8 cellular contexts compared by ENCODE assay signal in genomic region chr10:7818295-7819125, GRCh38. TPM values are rescaled to one million over a fixed set of nuclear protein-coding genes. Genes with fewer than 3 reads are reported as not detected.
A peak's percentile ranks its signal among the peaks of the same experiment; 100 is the strongest.
DNase-seq lines count a peak whose midpoint lies in the region; ATAC-seq, FAIRE-seq and TF ChIP-seq lines count a peak whose summit lies in the region.

Gene TAF3, plus strand, starts transcription at chr10:7818505. Its CDS starts 205 bp downstream, at chr10:7818710.

- TF ChIP-seq EP300 in HepG2 (IDR thresholded peaks at IDR 0.05; ENCODE audit: low read depth in 2 of 2, low read length in 2 of 2) (peak; percentile 32 to 36; a peak in 1 of 4 replicates), HepG2 (CRISPR knock-in tag; IDR thresholded peaks at IDR 0.05; ENCODE audit: borderline replicate concordance) (peak; percentile 16; the same call in 1 of the 2 replicates)

- H2AFZ ChIP-seq in HepG2 (ENCODE audit: low read length), result peak within 1 kb of the TSS; percentile 74

- peak within 1 kb of the TSS; percentile 92 for H3K4me3 Mint-ChIP-seq in dendritic cell treated with granulocyte-macrophage colony-stimulating factor and Interleukin-4, amounts not matched to agents 40 ng/mL and 50 ng/mL, for 4 days

- H3K79me2 ChIP-seq in HepG2 (ENCODE audit: insufficient read depth, low read length), result peaks cover 24% of the 10 kb centered on the region

- CTCF ChIA-PET in HepG2 (lab: Yijun Ruan, JAX; ENCODE audit: low intra/inter-chr PET ratio, low total read pairs), result no interaction called here

- H3K9me3 ChIP-seq in HepG2 (ENCODE audit: low read length), result no peaks in the 10 kb centered on the region

- H3K36me3 ChIP-seq in HepG2 (replicated peaks in 1 of 2; ENCODE audit: control insufficient read depth in 1 of 2, insufficient read depth in 2 of 2, low read length in 2 of 2), result peaks cover 0 to 2% of the 10 kb centered on the region in 2 experiments; a peak in 2 of 5 replicates

- H3K9me3 Mint-ChIP-seq in dendritic cell treated with granulocyte-macrophage colony-stimulating factor and Interleukin-4, amounts not matched to agents 40 ng/mL and 50 ng/mL, for 4 days, result no peaks in the 10 kb centered on the region

- no TSS peak for BruUV-seq in HepG2 (replicated peaks; lab: Mats Ljungman, UMichigan)

- peaks cover 37% of the 10 kb centered on the region for H3K4me1 ChIP-seq in HepG2 (ENCODE audit: insufficient read depth, low read length)

- peaks cover 29% of the 10 kb centered on the region for H3K4me1 Mint-ChIP-seq in dendritic cell treated with granulocyte-macrophage colony-stimulating factor and Interleukin-4, amounts not matched to agents 40 ng/mL and 50 ng/mL, for 4 days (ENCODE audit: low read depth)

- H3K27me3 Mint-ChIP-seq in dendritic cell treated with granulocyte-macrophage colony-stimulating factor and Interleukin-4, amounts not matched to agents 40 ng/mL and 50 ng/mL, for 4 days, result peaks cover 3% of the 10 kb centered on the region

- POLR2A ChIA-PET in HepG2 (lab: Yijun Ruan, JAX), result interaction anchor here (0.9 to 3.3 kb wide), 9 partner anchors 9 to 293 kb away, joined by 3 to 56 read pairs (median 4); partner anchors contain the start of genes ATP5F1C and KIN

- intact Hi-C loops in dendritic cell treated with granulocyte-macrophage colony-stimulating factor and Interleukin-4, amounts not matched to agents 40 ng/mL and 50 ng/mL, for 4 days (cut with micrococcal nuclease), result loop anchor here (1.0 kb wide), 1 partner anchor 30 kb away; the partner anchor contains the start of gene ATP5F1C
- intact Hi-C loops in HepG2 (cut with micrococcal nuclease; ENCODE audit: unreplicated experiment), result loop anchor here (2.0 to 5.0 kb wide), 2 partner anchors 30 to 61 kb away; partner anchors contain the start of gene ATP5F1C

- H3K27ac Mint-ChIP-seq in dendritic cell treated with granulocyte-macrophage colony-stimulating factor and Interleukin-4, amounts not matched to agents 40 ng/mL and 50 ng/mL, for 4 days, result peak within 1 kb of the TSS; percentile 76

- peak within 1 kb of the TSS; percentile 87 for H3K9ac ChIP-seq in HepG2 (ENCODE audit: insufficient read depth, low read depth, low read length)

- ATAC-seq in GM19324 (IDR thresholded peaks at IDR 0.05; ENCODE audit: low FRiP score, unreplicated experiment), result peak; percentile 95
- peak; percentile 84 for ATAC-seq in HG03457 (IDR thresholded peaks at IDR 0.05; ENCODE audit: unreplicated experiment)
- ATAC-seq in HepG2, result peak; percentile 82

- H4K20me1 ChIP-seq in HepG2 (ENCODE audit: insufficient read depth, low read length), result no peaks in the 10 kb centered on the region; the same call in 1 of the 2 replicates

- no peaks in the 10 kb centered on the region; a peak in 1 of 5 replicates for H3K27me3 ChIP-seq in HepG2 (ENCODE audit: control insufficient read depth in 1 of 2, insufficient read depth in 2 of 2, low read length in 2 of 2)

- TF ChIP-seq CTCF in HepG2 (CRISPR knock-in tag; IDR thresholded peaks at IDR 0.05), result peak; percentile 28; the same call in 1 of the 2 replicates

- 2% methylated on average over 12 of the region's 77 CpGs for WGBS in HepG2 (ENCODE audit: low lambda C conversion rate)

- peak within 1 kb of the TSS; percentile 85 for H3K4me2 ChIP-seq in HepG2 (ENCODE audit: low read depth, low read length)

- TF ChIP-seq RAD21 in HepG2 (CRISPR knock-in tag; IDR thresholded peaks at IDR 0.05), result peak; percentile 24; the same call in 1 of the 2 replicates

- TF ChIP-seq POLR2A in HepG2 (IDR thresholded peaks at IDR 0.05; ENCODE audit: insufficient read depth in 1 of 2, low read depth in 2 of 2, low read length in 2 of 2), result peak; percentile 70 to 95

- peak within 1 kb of the TSS; percentile 54 for H3K27ac ChIP-seq in HepG2 (ENCODE audit: extremely low read length, insufficient read depth, low read length)

- in situ Hi-C loops in HepG2 (cut with HindIII; ENCODE audit: extremely low pct_ligation_motif_present, low pct_unique_long_range_greater_than_20kb), result no loop called here

- FAIRE-seq in HepG2 (lab: Jason Lieb, UNC), result no peak

- H3K4me3 ChIP-seq in HepG2 (replicated peaks in 1 of 3; ENCODE audit: insufficient read depth in 1 of 3, low read depth in 2 of 3, low read length in 3 of 3), result peak within 1 kb of the TSS; percentile 78 to 99 (median 96)

- DNase-seq in C1 segment of cervical spinal cord (lab: John Stamatoyannopoulos, UW) (peak in 13 of 14 donors; percentile 47 to 93 (median 84)), NCI-H526 treated with DMSO at 0.1 percent for 48 hours (lab: John Stamatoyannopoulos, UW) (peak; percentile 66), HepG2 (ENCODE audit: low spot score) (peak; percentile 81)
- DNase-seq in activated CD4-positive, alpha-beta T cell treated with anti-CD3 and anti-CD28 coated beads, Interleukin-2, amount 50 U/mL, for 24 hours (ENCODE audit: low read depth in 1 of 2, low spot score in 1 of 2), result peak; percentile 85 to 89
- DNase-seq in stimulated activated CD4-positive, alpha-beta T cell treated with anti-CD3 and anti-CD28 coated beads, Interleukin-2, amount 100 ng/mL, for 4 hours (ENCODE audit: low read depth), result peak; percentile 91

- peaks cover 27% of the 10 kb centered on the region for H3K36me3 Mint-ChIP-seq in dendritic cell treated with granulocyte-macrophage colony-stimulating factor and Interleukin-4, amounts not matched to agents 40 ng/mL and 50 ng/mL, for 4 days (ENCODE audit: low read depth)

TF ChIP-seq in HepG2, 621 proteins besides CTCF, POLR2A, EP300 and RAD21 (continues in another document):
- TF ChIP-seq ZNF343 (CRISPR knock-in tag; IDR thresholded peaks at IDR 0.05) (peak; percentile 94; the same call in 1 of the 2 replicates), ZNF589 (CRISPR knock-in tag; conservative IDR thresholded peaks at IDR 0.05) (0 out of 2 replicates have a peak, but pooled peaks have one; percentile 46), SALL2 (CRISPR knock-in tag; IDR thresholded peaks at IDR 0.05) (peak; percentile 83), TP53 (CRISPR knock-in tag; conservative IDR thresholded peaks at IDR 0.05) (no peak), CENPBD1 (CRISPR knock-in tag; IDR thresholded peaks at IDR 0.05; ENCODE audit: borderline replicate concordance, low read depth) (no peak), ZNF547 (CRISPR knock-in tag; IDR thresholded peaks at IDR 0.05) (peak; percentile 76; the same call in 1 of the 2 replicates), MNT (IDR thresholded peaks at IDR 0.05) (peak; percentile 40), ATF3 (CRISPR knock-in tag; IDR thresholded peaks at IDR 0.05) (peak; percentile 55), ZNF329 (CRISPR knock-in tag; IDR thresholded peaks at IDR 0.05; ENCODE audit: low read depth) (peak; percentile 73), SAFB2 (CRISPR knock-in tag; IDR thresholded peaks at IDR 0.05; ENCODE audit: borderline replicate concordance, low read depth) (peak; percentile 80), ZNF761 (CRISPR knock-in tag; conservative IDR thresholded peaks at IDR 0.05) (no peak; the same call in 1 of the 2 replicates), PAWR (CRISPR knock-in tag; IDR thresholded peaks at IDR 0.05; ENCODE audit: borderline replicate concordance) (no peak), JUNB (CRISPR knock-in tag; IDR thresholded peaks at IDR 0.05; ENCODE audit: borderline replicate concordance) (no peak)

RNA-seq across cellular contexts. Expression of gene TAF3, which starts in this region (rescaled TPM):
- 2.9 TPM in 2 replicates for total RNA-seq in HepG2 (2016; rRNA removed; fragmentation: Illumina TruSeq; extraction: Trizol)
- total RNA-seq in HepG2 (2016; cell fraction: cytosol; rRNA removed; fragmentation: Illumina TruSeq; extraction: Trizol; ENCODE audit: low read depth), result 0.35 and 0.40 TPM in 2 replicates
- total RNA-seq in HepG2 (2016; cell fraction: insoluble cytoplasmic fraction; rRNA removed; fragmentation: Illumina TruSeq; extraction: Trizol), result 2.5 and 2.6 TPM in 2 replicates
- total RNA-seq in HepG2 (2016; cell fraction: membrane; rRNA removed; fragmentation: Illumina TruSeq; extraction: Trizol), result 1.9 and 2.1 TPM in 2 replicates
- 4.4 TPM in 2 replicates for total RNA-seq in HepG2 (2016; cell fraction: nucleus; rRNA removed; fragmentation: Illumina TruSeq; extraction: Trizol)
- 1.4 and 1.7 TPM in 2 replicates for polyA plus RNA-seq in HepG2 (2011; rRNA removed)
- polyA plus RNA-seq in HepG2 (2011; cell fraction: cytosol; rRNA removed), result 0.83 and 1.2 TPM in 2 replicates
- polyA plus RNA-seq in HepG2 (2011; cell fraction: nucleus; rRNA removed), result 1.3 and 1.4 TPM in 2 replicates
- polyA plus RNA-seq in HepG2 (2012), result 3.9 and 4.1 TPM in 2 replicates
- polyA plus RNA-seq in HepG2 (2016; cell fraction: cytosol; fragmentation: Illumina TruSeq; extraction: Trizol; ENCODE audit: low read depth), result 0.37 and 0.44 TPM in 2 replicates
- 5.2 and 6.4 TPM in 2 replicates for polyA plus RNA-seq in HepG2 (2016; cell fraction: insoluble cytoplasmic fraction; fragmentation: Illumina TruSeq; extraction: Trizol; ENCODE audit: low read depth)
- 1.3 and 1.7 TPM in 2 replicates for polyA plus RNA-seq in HepG2 (2016; cell fraction: membrane; fragmentation: Illumina TruSeq; extraction: Trizol; ENCODE audit: low read depth)
- 5.2 and 5.9 TPM in 2 replicates for polyA plus RNA-seq in HepG2 (2016; cell fraction: nucleus; fragmentation: Illumina TruSeq; extraction: Trizol; ENCODE audit: insufficient read depth, low read depth)
- polyA minus RNA-seq in HepG2 (2011; rRNA and poly(A)+ RNA removed; ENCODE audit: low replicate concordance), result 1.3 and 2.4 TPM in 2 replicates
- polyA minus RNA-seq in HepG2 (2011; cell fraction: cytosol; rRNA and poly(A)+ RNA removed), result 1.5 and 2.0 TPM in 2 replicates
- 6.8 and 7.2 TPM in 2 replicates for polyA minus RNA-seq in HepG2 (2011; cell fraction: nucleus; rRNA and poly(A)+ RNA removed)

Comparison
In these comparisons a context has a peak if more than half of its experiments do, and no peak if none do; other contexts are left out.
1. Peak in every context shown above with its lines: DNase-seq, ATAC-seq, H3K4me3 ChIP-seq and H3K27ac ChIP-seq.